Comparison of ENCODE assay signal across 31 cellular contexts in genomic region chr21:31930001-31930400, GRCh38. TPM values are rescaled to one million over a fixed set of nuclear protein-coding genes. Genes with fewer than 3 reads are reported as not detected.
"Had no signal": no experiment of that assay in that cellular context is flagged by ENCODE, and none has a peak within 500 bp of the region (broad histone marks: within the 10 kb centered on the region; RNA-seq: fewer than 3 reads in every experiment).

No MANE protein-coding gene starts in this region.

- H3K27ac ChIP-seq: coronary artery, pancreas, psoas muscle, upper lobe of right lung had no signal

- H3K4me1 Mint-ChIP-seq: stimulated activated memory B cell treated with anti-CD40 and anti-IgM and Interleukin-4, amounts not matched to agents 10 μg/mL and 1 μg/mL and 100 μg/mL, for 72 hours; stimulated activated naive CD8-positive, alpha-beta T cell treated with anti-CD3 and anti-CD28 coated beads, Interleukin-15, amount 100 ng/mL, for 72 hours had no signal

- ATAC-seq: activated CD4-positive, CD25-positive, alpha-beta regulatory T cell treated with anti-CD3 and anti-CD28 coated beads, Interleukin-2, amount 50 U/mL, for 24 hours; effector memory CD8-positive, alpha-beta T cell; left colon; naive thymus-derived CD8-positive, alpha-beta T cell; psoas muscle; stimulated activated memory B cell treated with anti-CD40 and anti-IgM and Interleukin-4, amounts not matched to agents 10 μg/mL and 1 μg/mL and 100 μg/mL, for 72 hours; stimulated activated naive CD8-positive, alpha-beta T cell treated with anti-CD3 and anti-CD28 coated beads, Interleukin-15, amount 100 ng/mL, for 72 hours; upper lobe of right lung had no signal

- H3K9me3 Mint-ChIP-seq: effector memory CD8-positive, alpha-beta T cell had no signal

- H3K4me3 Mint-ChIP-seq: activated naive CD8-positive, alpha-beta T cell; effector memory CD8-positive, alpha-beta T cell; naive thymus-derived CD8-positive, alpha-beta T cell; stimulated activated memory B cell treated with anti-CD40 and anti-IgM and Interleukin-4, amounts not matched to agents 10 μg/mL and 1 μg/mL and 100 μg/mL, for 72 hours; stimulated activated naive CD8-positive, alpha-beta T cell treated with anti-CD3 and anti-CD28 coated beads, Interleukin-15, amount 100 ng/mL, for 72 hours had no signal

- H3K4me2 ChIP-seq: smooth muscle cell had no signal

- H3K36me3 ChIP-seq: pancreas, upper lobe of right lung had no signal

- H3K9me3 ChIP-seq: pancreas, psoas muscle, upper lobe of right lung had no signal

- H3K4me3 ChIP-seq: coronary artery, dorsolateral prefrontal cortex, pancreas, psoas muscle, smooth muscle cell, upper lobe of right lung had no signal

- H3K4me1 ChIP-seq: pancreas, psoas muscle, upper lobe of right lung had no signal

- H3K27ac Mint-ChIP-seq: activated naive CD8-positive, alpha-beta T cell; effector memory CD8-positive, alpha-beta T cell; stimulated activated memory B cell treated with anti-CD40 and anti-IgM and Interleukin-4, amounts not matched to agents 10 μg/mL and 1 μg/mL and 100 μg/mL, for 72 hours; stimulated activated naive CD8-positive, alpha-beta T cell treated with anti-CD3 and anti-CD28 coated beads, Interleukin-15, amount 100 ng/mL, for 72 hours had no signal

- DNase-seq: activated CD4-positive, alpha-beta T cell treated with anti-CD3 and anti-CD28 coated beads for 48 hours; activated CD4-positive, alpha-beta T cell treated with anti-CD3 and anti-CD28 coated beads, Interleukin-2, amount 50 U/mL, for 48 hours; activated CD8-positive, alpha-beta memory T cell treated with anti-CD3 and anti-CD28 coated beads for 24 hours; activated effector memory CD4-positive, alpha-beta T cell treated with Interleukin-2 at 50 U/mL for 16 hours; activated naive CD4-positive, alpha-beta T cell treated with Interleukin-2 at 50 U/mL for 16 hours; anterior cingulate cortex; dorsolateral prefrontal cortex; effector memory CD8-positive, alpha-beta T cell; foreskin fibroblast; head of caudate nucleus; hippocampal formation; left colon; mammary epithelial cell; midbrain; naive thymus-derived CD8-positive, alpha-beta T cell; nucleus accumbens; pancreas; psoas muscle; stimulated activated CD4-positive, alpha-beta T cell treated with anti-CD3 and anti-CD28 coated beads, Interleukin-1b, Interleukin-23, amount 100 ng/mL, for 48 hours; stimulated activated CD4-positive, alpha-beta T cell treated with anti-CD3 and anti-CD28 coated beads, Interleukin-4, amount 100 ng/mL, for 4 hours; stimulated activated CD8-positive, alpha-beta memory T cell treated with anti-CD3 and anti-CD28 coated beads, Interleukin-4, amount 100 ng/mL, for 48 hours; stimulated activated naive CD8-positive, alpha-beta T cell treated with anti-CD3 and anti-CD28 coated beads, Interleukin-15, amount 100 ng/mL, for 72 hours; substantia nigra; upper lobe of right lung had no signal

- H3K27me3 ChIP-seq: dorsolateral prefrontal cortex, pancreas, upper lobe of right lung had no signal

- H3K36me3 Mint-ChIP-seq: activated naive CD8-positive, alpha-beta T cell; stimulated activated memory B cell treated with anti-CD40 and anti-IgM and Interleukin-4, amounts not matched to agents 10 μg/mL and 1 μg/mL and 100 μg/mL, for 72 hours had no signal

RNA-seq across cellular contexts. Expression of gene HUNK, which starts 57.2 kb away (rescaled TPM):
- total RNA-seq: endothelial cell of umbilical vein; T-helper 1 cell treated with Interleukin-12 subunit alpha and Interleukin-12 subunit beta and Interleukin-4 antibody, amounts not matched to agents 30 ng/mL and 1 ng/mL, for 36 hours had no signal
- polyA plus RNA-seq: endothelial cell of umbilical vein had no signal
